Comparison of ENCODE assay signal across 9 cellular contexts in the genomic region with DNA sequence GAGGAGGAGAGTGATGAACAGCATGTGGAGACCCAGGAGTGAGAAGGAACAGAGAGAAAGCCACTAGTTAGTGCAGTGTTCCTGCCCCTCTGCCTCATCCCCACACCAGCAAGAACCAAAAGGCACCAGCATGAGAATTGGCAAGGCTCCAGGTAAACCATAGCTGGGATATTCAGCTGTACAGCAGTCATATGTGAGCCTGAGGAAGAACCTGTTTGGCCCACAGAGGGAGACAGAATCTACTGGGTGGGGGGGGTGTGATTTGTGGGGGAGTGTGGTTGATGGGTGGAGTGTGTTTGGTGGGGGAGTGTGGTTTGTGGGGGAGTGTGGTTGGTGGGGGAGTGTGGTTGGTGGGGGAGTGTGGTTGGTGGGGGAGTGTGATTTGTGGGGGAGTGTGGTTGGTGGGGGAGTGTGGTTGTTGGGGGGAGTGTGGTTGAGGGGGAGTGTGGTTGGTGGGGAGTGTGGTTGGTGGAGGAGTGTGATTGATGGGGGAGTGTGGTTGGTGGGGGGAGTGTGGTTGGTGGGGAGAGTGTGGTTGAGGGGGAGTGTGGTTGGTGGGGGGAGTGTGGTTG. TPM values are rescaled to one million over a fixed set of nuclear protein-coding genes. Genes with fewer than 3 reads are reported as not detected.
A peak's percentile ranks its signal among the peaks of the same experiment; 100 is the strongest.
DNase-seq lines count a peak whose midpoint lies in the region; ATAC-seq and TF ChIP-seq lines count a peak whose summit lies in the region.
"Had no signal": no experiment of that assay in that cellular context is flagged by ENCODE, and none has a peak within 500 bp of the region (broad histone marks: within the 10 kb centered on the region; RNA-seq: fewer than 3 reads in every experiment).

No MANE protein-coding gene starts in this region.

- ATAC-seq in activated naive CD4-positive, alpha-beta T cell treated with anti-CD3 and anti-CD28 coated beads, Interleukin-2, amount 50 U/mL, for 72 hours, result no peak
- ATAC-seq in GM21367 (IDR thresholded peaks at IDR 0.05; ENCODE audit: unreplicated experiment) (no peak), GM19455 (IDR thresholded peaks at IDR 0.05; ENCODE audit: unreplicated experiment) (no peak)
- ATAC-seq: Panc1 had no signal

- no peak overlapping the region for H2AFZ ChIP-seq in MM.1S (ENCODE audit: low read length)

- H3K4me3 Mint-ChIP-seq in activated naive CD4-positive, alpha-beta T cell treated with anti-CD3 and anti-CD28 coated beads, Interleukin-2, amount 50 U/mL, for 24 hours, result no peak overlapping the region
- no peak overlapping the region for H3K4me3 Mint-ChIP-seq in T-helper 1 cell treated with Interleukin-12 subunit alpha and Interleukin-12 subunit beta and Interleukin-4 antibody, amounts not matched to agents 30 μg/mL and 1 μg/mL, for 36 hours
- H3K4me3 Mint-ChIP-seq in type B pancreatic cell, result peak overlapping the region; percentile 59

- H3K4me3 ChIP-seq in epithelial cell of esophagus (ENCODE audit: low read length) (no peak overlapping the region), MM.1S (ENCODE audit: low read length) (no peak overlapping the region)

- TF ChIP-seq CTCF in epithelial cell of esophagus (IDR thresholded peaks at IDR 0.05; ENCODE audit: insufficient read depth, low read depth, low read length, missing control alignments) (no peak), type B pancreatic cell (conservative IDR thresholded peaks at IDR 0.05) (no peak), MM.1S (IDR thresholded peaks at IDR 0.05; ENCODE audit: low read length) (no peak)

- peaks cover 5% of the 10 kb centered on the region for H3K9me3 Mint-ChIP-seq in activated naive CD4-positive, alpha-beta T cell treated with anti-CD3 and anti-CD28 coated beads, Interleukin-2, amount 50 U/mL, for 24 hours
- peaks cover 6% of the 10 kb centered on the region in 2 donors for H3K9me3 Mint-ChIP-seq in activated naive CD4-positive, alpha-beta T cell treated with anti-CD3 and anti-CD28 coated beads, Interleukin-2, amount 50 U/mL, for 72 hours
- H3K9me3 Mint-ChIP-seq in T-helper 1 cell treated with Interleukin-12 subunit alpha and Interleukin-12 subunit beta and Interleukin-4 antibody, amounts not matched to agents 30 μg/mL and 1 μg/mL, for 36 hours, result peaks cover 7% of the 10 kb centered on the region
- no peaks in the 10 kb centered on the region for H3K9me3 Mint-ChIP-seq in type B pancreatic cell

- H3K36me3 Mint-ChIP-seq in activated naive CD4-positive, alpha-beta T cell treated with anti-CD3 and anti-CD28 coated beads, Interleukin-2, amount 50 U/mL, for 24 hours, result peaks cover 8% of the 10 kb centered on the region
- H3K36me3 Mint-ChIP-seq in activated naive CD4-positive, alpha-beta T cell treated with anti-CD3 and anti-CD28 coated beads, Interleukin-2, amount 50 U/mL, for 72 hours, result peaks cover 0 to 7% of the 10 kb centered on the region in 2 donors
- H3K36me3 Mint-ChIP-seq in T-helper 1 cell treated with Interleukin-12 subunit alpha and Interleukin-12 subunit beta and Interleukin-4 antibody, amounts not matched to agents 30 μg/mL and 1 μg/mL, for 36 hours (ENCODE audit: low read depth), result peaks cover 37% of the 10 kb centered on the region
- peaks cover 24% of the 10 kb centered on the region for H3K36me3 Mint-ChIP-seq in type B pancreatic cell

- no peak overlapping the region for H3K9ac ChIP-seq in MM.1S (ENCODE audit: low read length)

- H3K4me1 ChIP-seq in MM.1S (ENCODE audit: low read length), result no peaks in the 10 kb centered on the region

- H3F3A ChIP-seq in MM.1S (ENCODE audit: insufficient read depth, low read length), result no peaks in the 10 kb centered on the region

- H3K27me3 Mint-ChIP-seq in activated naive CD4-positive, alpha-beta T cell treated with anti-CD3 and anti-CD28 coated beads, Interleukin-2, amount 50 U/mL, for 24 hours, result no peaks in the 10 kb centered on the region
- H3K27me3 Mint-ChIP-seq in T-helper 1 cell treated with Interleukin-12 subunit alpha and Interleukin-12 subunit beta and Interleukin-4 antibody, amounts not matched to agents 30 μg/mL and 1 μg/mL, for 36 hours (ENCODE audit: low read depth), result no peaks in the 10 kb centered on the region
- no peaks in the 10 kb centered on the region for H3K27me3 Mint-ChIP-seq in type B pancreatic cell

- peaks cover 43% of the 10 kb centered on the region for H3K4me1 Mint-ChIP-seq in activated naive CD4-positive, alpha-beta T cell treated with anti-CD3 and anti-CD28 coated beads, Interleukin-2, amount 50 U/mL, for 24 hours
- peaks cover 25% of the 10 kb centered on the region for H3K4me1 Mint-ChIP-seq in T-helper 1 cell treated with Interleukin-12 subunit alpha and Interleukin-12 subunit beta and Interleukin-4 antibody, amounts not matched to agents 30 μg/mL and 1 μg/mL, for 36 hours (ENCODE audit: low read depth)
- H3K4me1 Mint-ChIP-seq in type B pancreatic cell (ENCODE audit: unreplicated experiment), result peaks cover 60% of the 10 kb centered on the region

- H3K9me2 ChIP-seq in MM.1S (replicated peaks; ENCODE audit: insufficient read depth, low read length), result no peaks in the 10 kb centered on the region

- H3K4me2 ChIP-seq in MM.1S (ENCODE audit: low read depth, low read length), result no peak overlapping the region

- no peak overlapping the region for H3K27ac ChIP-seq in MM.1S (ENCODE audit: low read length)

- peaks cover 38% of the 10 kb centered on the region for H3K79me2 ChIP-seq in MM.1S (ENCODE audit: low read length)

- no peaks in the 10 kb centered on the region for H3K9me3 ChIP-seq in MM.1S (replicated peaks; ENCODE audit: insufficient read depth, low read length)

- H3K27me3 ChIP-seq in MM.1S (replicated peaks; ENCODE audit: insufficient read depth, low read length), result no peaks in the 10 kb centered on the region

- H3K36me3 ChIP-seq in MM.1S (replicated peaks; ENCODE audit: insufficient read depth, low read length), result no peaks in the 10 kb centered on the region

- H4K20me1 ChIP-seq in MM.1S (ENCODE audit: insufficient read depth, low read length), result no peaks in the 10 kb centered on the region

- peak overlapping the region; percentile 76 for H3K27ac Mint-ChIP-seq in activated naive CD4-positive, alpha-beta T cell treated with anti-CD3 and anti-CD28 coated beads, Interleukin-2, amount 50 U/mL, for 24 hours
- H3K27ac Mint-ChIP-seq in activated naive CD4-positive, alpha-beta T cell treated with anti-CD3 and anti-CD28 coated beads, Interleukin-2, amount 50 U/mL, for 72 hours, result peak overlapping the region in 1 of 2 donors; percentile 38
- H3K27ac Mint-ChIP-seq in T-helper 1 cell treated with Interleukin-12 subunit alpha and Interleukin-12 subunit beta and Interleukin-4 antibody, amounts not matched to agents 30 μg/mL and 1 μg/mL, for 36 hours, result peak overlapping the region; percentile 86
- peak overlapping the region; percentile 100 for H3K27ac Mint-ChIP-seq in type B pancreatic cell

- no peak for DNase-seq in activated naive CD4-positive, alpha-beta T cell treated with anti-CD3 and anti-CD28 coated beads, Interleukin-2, amount 50 U/mL, for 72 hours (ENCODE audit: low spot score in 2 of 2)
- DNase-seq in epithelial cell of esophagus (ENCODE audit: low read depth) (peak; percentile 84), type B pancreatic cell (ENCODE audit: extremely low spot score, unreplicated experiment) (no peak), MM.1S (no peak)

RNA-seq across cellular contexts. Expression of a gene that starts 19.4 kb away (rescaled TPM):
- 10 to 100 TPM; 83.0 to 84.9 TPM for total RNA-seq in activated naive CD4-positive, alpha-beta T cell treated with anti-CD3 and anti-CD28 coated beads, Interleukin-2, amount 50 U/mL, for 72 hours
- 111 and 204 TPM in 2 replicates for total RNA-seq in type B pancreatic cell (ENCODE audit: low replicate concordance)

RNA-seq across cellular contexts. Expression of a gene that starts 45.6 kb away (rescaled TPM):
- 10 to 100 TPM; 23.6 to 31.4 TPM for total RNA-seq in activated naive CD4-positive, alpha-beta T cell treated with anti-CD3 and anti-CD28 coated beads, Interleukin-2, amount 50 U/mL, for 72 hours
- 58.7 and 69.3 TPM in 2 replicates for total RNA-seq in type B pancreatic cell (ENCODE audit: low replicate concordance)

RNA-seq across cellular contexts. Expression of a gene that starts 46.7 kb away (rescaled TPM):
- 1 to 10 TPM in 1 of 2 donors, under 1 TPM in 1; 0.59 to 2.9 TPM for total RNA-seq in activated naive CD4-positive, alpha-beta T cell treated with anti-CD3 and anti-CD28 coated beads, Interleukin-2, amount 50 U/mL, for 72 hours
- 4.4 and 9.3 TPM in 2 replicates for total RNA-seq in type B pancreatic cell (ENCODE audit: low replicate concordance)

RNA-seq across cellular contexts. Expression of a gene that starts 50.3 kb away (rescaled TPM):
- under 1 TPM in 1 of 2 donors, not detected in 1; 0.27 TPM for total RNA-seq in activated naive CD4-positive, alpha-beta T cell treated with anti-CD3 and anti-CD28 coated beads, Interleukin-2, amount 50 U/mL, for 72 hours
- 0.27 and 0.52 TPM in 2 replicates for total RNA-seq in type B pancreatic cell (ENCODE audit: low replicate concordance)
